Comparison of ENCODE assay signal across 22 cellular contexts in the genomic region with DNA sequence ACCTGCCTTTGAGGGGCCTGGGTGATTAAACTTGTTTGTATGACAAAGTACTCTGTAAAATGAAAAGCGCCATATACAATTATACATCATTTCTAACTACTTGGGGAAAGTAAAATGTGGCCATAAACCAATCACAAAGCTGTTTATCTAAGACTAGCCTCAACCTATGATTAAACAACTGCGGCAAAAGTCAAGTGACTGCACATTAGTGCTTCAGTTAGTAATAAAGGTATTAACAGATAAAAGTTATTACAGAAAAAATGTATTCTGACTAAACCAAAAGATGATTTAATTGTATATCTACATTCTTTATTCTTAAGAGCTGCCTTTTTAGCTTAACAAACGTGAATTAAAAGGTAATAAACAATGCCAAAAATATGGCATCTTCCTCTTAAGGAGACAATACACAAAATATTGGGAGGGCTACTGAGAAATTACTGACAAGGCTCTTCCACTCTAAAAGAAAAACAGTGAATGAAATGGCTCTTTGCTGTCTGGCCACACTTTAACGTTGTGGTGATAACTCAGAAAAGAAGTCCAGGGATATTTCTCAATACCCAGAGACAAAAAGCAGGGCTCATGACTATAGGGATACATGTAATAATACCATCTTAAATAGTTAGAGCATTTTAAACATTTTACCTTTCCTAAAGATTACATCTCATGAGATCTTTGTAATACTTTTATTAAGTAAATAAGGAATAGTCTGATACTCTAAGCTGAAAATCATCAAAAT. TPM values are rescaled to one million over a fixed set of nuclear protein-coding genes. Genes with fewer than 3 reads are reported as not detected.
A peak's percentile ranks its signal among the peaks of the same experiment; 100 is the strongest.
DNase-seq lines count a peak whose midpoint lies in the region; ATAC-seq and TF ChIP-seq lines count a peak whose summit lies in the region.
"Had no signal": no experiment of that assay in that cellular context is flagged by ENCODE, and none has a peak within 500 bp of the region (broad histone marks: within the 10 kb centered on the region; RNA-seq: fewer than 3 reads in every experiment).

No MANE protein-coding gene starts in this region.

- H3K36me3 Mint-ChIP-seq in Caco-2 (ENCODE audit: insufficient read depth, unreplicated experiment) (no peaks in the 10 kb centered on the region), chondrocyte (ENCODE audit: low read depth) (no peaks in the 10 kb centered on the region)

- no peaks in the 10 kb centered on the region for H3K9me3 Mint-ChIP-seq in Caco-2 (ENCODE audit: unreplicated experiment)
- no peaks in the 10 kb centered on the region for H3K9me3 Mint-ChIP-seq in chondrocyte (ENCODE audit: low read depth)

- peak overlapping the region; percentile 98 for H3K27ac ChIP-seq in Panc1 (ENCODE audit: low read length)
- H3K27ac ChIP-seq in osteoblast (ENCODE audit: low read depth, low read length): peak overlapping the region; percentile 46
- H3K27ac ChIP-seq: adrenal gland, cardiac muscle cell, HL-60, SJCRH30, VCaP had no signal

- peak overlapping the region; percentile 9 for H3K4me2 ChIP-seq in osteoblast (ENCODE audit: insufficient read depth, low read length)

- TF ChIP-seq CTCF in AG10803 (conservative IDR thresholded peaks at IDR 0.05; ENCODE audit: low read length) (no peak), Panc1 (IDR thresholded peaks at IDR 0.05) (no peak), fibroblast of pulmonary artery (IDR thresholded peaks at IDR 0.05; ENCODE audit: low read length, missing control alignments) (no peak), osteoblast (IDR thresholded peaks at IDR 0.05; ENCODE audit: extremely low read depth, low read depth, low read length) (no peak), Caco-2 (IDR thresholded peaks at IDR 0.05; ENCODE audit: insufficient read depth in 1 of 2, low read depth in 1 of 2, low read length in 1 of 2, severe bottlenecking in 1 of 2, unreplicated experiment in 1 of 2) (no peak), chondrocyte (IDR thresholded peaks at IDR 0.05) (no peak)

- no peaks in the 10 kb centered on the region for H3K9me3 ChIP-seq in Panc1 (ENCODE audit: control insufficient read depth, insufficient read depth, low read depth, low read length)
- H3K9me3 ChIP-seq in osteoblast (ENCODE audit: low read depth, low read length): no peaks in the 10 kb centered on the region
- no peaks in the 10 kb centered on the region for H3K9me3 ChIP-seq in Caco-2
- H3K9me3 ChIP-seq: adrenal gland, SJCRH30 had no signal

- CTCF ChIA-PET in Panc1 (lab: Charles Lee) (interaction anchor here (0.8 kb wide), 1 partner anchor 189 kb away, joined by 3 read pairs; no protein-coding TSS in a partner anchor), Caco-2 (lab: Charles Lee) (no interaction called here)

- ATAC-seq in Panc1 (no peak), HG02678 (IDR thresholded peaks at IDR 0.05; ENCODE audit: unreplicated experiment) (no peak)

- H3K4me1 Mint-ChIP-seq in Caco-2 (ENCODE audit: low read depth, unreplicated experiment) (peaks cover 19% of the 10 kb centered on the region), chondrocyte (ENCODE audit: low read depth) (peaks cover 56% of the 10 kb centered on the region)

- H2AFZ ChIP-seq in osteoblast (ENCODE audit: low read length): no peak overlapping the region

- no peaks in the 10 kb centered on the region for H3K27me3 Mint-ChIP-seq in Caco-2 (ENCODE audit: insufficient read depth, unreplicated experiment)
- H3K27me3 Mint-ChIP-seq in chondrocyte (ENCODE audit: low read depth): no peaks in the 10 kb centered on the region

- H3K4me1 ChIP-seq in Panc1 (ENCODE audit: control insufficient read depth, insufficient read depth, low read length) (peaks cover 71% of the 10 kb centered on the region), osteoblast (ENCODE audit: insufficient read depth, low read length) (peaks cover 29% of the 10 kb centered on the region), Caco-2 (peaks cover 16% of the 10 kb centered on the region)
- H3K4me1 ChIP-seq: adrenal gland, SJCRH30 had no signal

- POLR2A ChIA-PET in Panc1 (lab: Charles Lee) (interaction anchor here (0.8 to 1.0 kb wide), 2 partner anchors 8 to 10 kb away, joined by 4 read pairs; partner anchors contain the start of gene ARHGAP29), Caco-2 (lab: Charles Lee) (no interaction called here)

- peaks cover 97% of the 10 kb centered on the region for H3K79me2 ChIP-seq in osteoblast (ENCODE audit: insufficient read depth, low read length)

- H3K4me3 ChIP-seq in AG10803 (ENCODE audit: low read length): no peak overlapping the region
- H3K4me3 ChIP-seq in Panc1 (ENCODE audit: low read depth in 2 of 2, low read length in 2 of 2): peak overlapping the region; percentile 11 to 21; a peak in 2 of 4 replicates
- no peak overlapping the region for H3K4me3 ChIP-seq in fibroblast of pulmonary artery (replicated peaks; ENCODE audit: low read depth, low read length)
- H3K4me3 ChIP-seq in osteoblast (ENCODE audit: insufficient read depth, low read length): no peak overlapping the region
- H3K4me3 ChIP-seq in Caco-2 (ENCODE audit: low read depth, low read length): no peak overlapping the region
- H3K4me3 ChIP-seq: adrenal gland, cardiac muscle cell, SJCRH30 had no signal

- intact Hi-C loops in Panc1 (cut with micrococcal nuclease; ENCODE audit: unreplicated experiment): no loop called here
- intact Hi-C loops in Caco-2 (cut with micrococcal nuclease; ENCODE audit: unreplicated experiment): no loop called here

- in situ Hi-C loops in Panc1 (cut with HindIII; ENCODE audit: low pct_unique_long_range_greater_than_20kb, low sequenced_read_pairs): no loop called here

- H3K27ac Mint-ChIP-seq in Caco-2 (ENCODE audit: unreplicated experiment): no peak overlapping the region
- no peak overlapping the region for H3K27ac Mint-ChIP-seq in chondrocyte (ENCODE audit: unreplicated experiment)

- DNase-seq in AG10803 (ENCODE audit: low read depth) (peak; percentile 25), Panc1 (ENCODE audit: low read depth, low spot score) (no peak), fibroblast of pulmonary artery (ENCODE audit: low read depth) (peak; percentile 59), osteoblast (ENCODE audit: insufficient read length, low spot score, missing footprints) (no peak), NAMALWA (ENCODE audit: low spot score) (no peak), Caco-2 (no peak), chondrocyte (ENCODE audit: low spot score) (no peak)
- DNase-seq: activated CD4-positive, alpha-beta T cell treated with anti-CD3 and anti-CD28 coated beads, Interleukin-2, amount 50 U/mL, for 1 hour; activated CD8-positive, alpha-beta memory T cell treated with anti-CD3 and anti-CD28 coated beads, Interleukin-2, amount 50 U/mL, for 48 hours; activated effector memory CD4-positive, alpha-beta T cell treated with Interleukin-2 at 50 U/mL for 16 hours; adrenal gland; C1 segment of cervical spinal cord; MM.1S; NCI-H1694 treated with DMSO at 0.1 percent for 48 hours; NCI-H2227 treated with DMSO at 0.1 percent for 48 hours; NCI-H82; OCI-M1; SJCRH30 had no signal

- BruUV-seq in Panc1 (replicated peaks; lab: Mats Ljungman, UMichigan) (no TSS peak), Caco-2 (replicated peaks; lab: Mats Ljungman, UMichigan) (no TSS peak)

- H3K4me3 Mint-ChIP-seq in Caco-2 (ENCODE audit: unreplicated experiment) (no peak overlapping the region), chondrocyte (ENCODE audit: unreplicated experiment) (no peak overlapping the region)

- H3K36me3 ChIP-seq in Panc1 (ENCODE audit: control insufficient read depth, insufficient read depth, low read length): peaks cover 30% of the 10 kb centered on the region
- no peaks in the 10 kb centered on the region for H3K36me3 ChIP-seq in osteoblast (ENCODE audit: insufficient read depth, low read length)
- H3K36me3 ChIP-seq in Caco-2 (ENCODE audit: control insufficient read depth, insufficient read depth, low read length): no peaks in the 10 kb centered on the region
- H3K36me3 ChIP-seq: adrenal gland, cardiac muscle cell, SJCRH30 had no signal

- H3K27me3 ChIP-seq in Panc1 (ENCODE audit: control insufficient read depth, insufficient read depth, low read length): no peaks in the 10 kb centered on the region
- H3K27me3 ChIP-seq in osteoblast (ENCODE audit: insufficient read depth, low read length): no peaks in the 10 kb centered on the region
- H3K27me3 ChIP-seq in Caco-2 (replicated peaks; ENCODE audit: control insufficient read depth, insufficient read depth, low read length): no peaks in the 10 kb centered on the region
- H3K27me3 ChIP-seq: cardiac muscle cell, SJCRH30 had no signal

- H4K20me1 ChIP-seq in osteoblast (ENCODE audit: insufficient read depth, low read length): peaks cover 20% of the 10 kb centered on the region

RNA-seq across cellular contexts. Expression of gene ARHGAP29, which starts 8.6 kb away (rescaled TPM):
- total RNA-seq in Panc1 (2021; ENCODE audit: unreplicated experiment) (197 TPM), osteoblast (13.3 and 17.0 TPM in 2 replicates), Caco-2 (2022) (30.3 and 31.4 TPM in 2 replicates), chondrocyte (44.0 to 44.8 TPM (median 44.7 TPM) in 3 replicates)
- 64.8 TPM for polyA plus RNA-seq in Panc1 (2012; ENCODE audit: insufficient read length)

Comparison
In these comparisons a context has a peak if more than half of its experiments do, and no peak if none do; other contexts are left out.
1. DNase-seq: peak in AG10803 (single experiment) and fibroblast of pulmonary artery (single experiment); none in Panc1 (single experiment), osteoblast (single experiment), NAMALWA (single experiment), Caco-2 (0 of 2) and chondrocyte (single experiment).
2. H3K4me3 ChIP-seq: peak in Panc1 (2 of 2); none in AG10803 (single experiment), fibroblast of pulmonary artery (single experiment), osteoblast (single experiment) and Caco-2 (single experiment).